13 cellular contexts compared by ENCODE assay signal in genomic region chr11:36312593-36312990, GRCh38. TPM values are rescaled to one million over a fixed set of nuclear protein-coding genes. Genes with fewer than 3 reads are reported as not detected.
DNase-seq lines count a peak whose midpoint lies in the region; ATAC-seq, FAIRE-seq and TF ChIP-seq lines count a peak whose summit lies in the region.
"Had no signal": no experiment of that assay in that cellular context is flagged by ENCODE, and none has a peak within 500 bp of the region (broad histone marks: within the 10 kb centered on the region; RNA-seq: fewer than 3 reads in every experiment).

No MANE protein-coding gene starts in this region.

- H3K4me3 ChIP-seq in Loucy (ENCODE audit: low read length, poor library complexity, severe bottlenecking) = no peak overlapping the region
- H3K4me3 ChIP-seq in astrocyte (ENCODE audit: insufficient read depth, low read depth, low read length) = no peak overlapping the region
- H3K4me3 ChIP-seq in left lung = no peak overlapping the region
- H3K4me3 ChIP-seq: coronary artery, transverse colon had no signal

- intact Hi-C loops in Calu3 (cut with micrococcal nuclease; ENCODE audit: unreplicated experiment) = loop anchor here (5.0 kb wide), 2 partner anchors 35 to 50 kb away; no protein-coding TSS in a partner anchor
- intact Hi-C loops in left lung (cut with DNase I) = no loop called here

- H3K27me3 ChIP-seq in Loucy (ENCODE audit: insufficient read depth, low read length, poor library complexity, severe bottlenecking) (no peaks in the 10 kb centered on the region), astrocyte (ENCODE audit: insufficient read depth, low read length) (no peaks in the 10 kb centered on the region), left lung (no peaks in the 10 kb centered on the region)
- H3K27me3 ChIP-seq: transverse colon had no signal

- no peaks in the 10 kb centered on the region for H3K9me2 ChIP-seq in Loucy (replicated peaks; ENCODE audit: low read depth, low read length)

- no peak overlapping the region for H3K4me3 Mint-ChIP-seq in Calu3 (ENCODE audit: low read depth, unreplicated experiment)
- no peak overlapping the region for H3K4me3 Mint-ChIP-seq in astrocyte (ENCODE audit: unreplicated experiment)

- DNase-seq in Calu3 (peak; percentile 22), astrocyte (ENCODE audit: low read depth) (peak; percentile 88), left lung (no peak), amygdala (lab: John Stamatoyannopoulos, UW) (no peak), cerebellar nuclear complex (lab: John Stamatoyannopoulos, UW) (no peak), Kasumi-1 (lab: John Stamatoyannopoulos, UW) (no peak)
- DNase-seq: activated CD4-positive, CD25-positive, alpha-beta regulatory T cell; transverse colon had no signal

- ATAC-seq in left lung (peak; percentile 47), HG03135 (IDR thresholded peaks at IDR 0.05; ENCODE audit: unreplicated experiment) (no peak)
- ATAC-seq: Panc1 had no signal

- H3K36me3 ChIP-seq in Loucy (ENCODE audit: insufficient read depth, low read length) (no peaks in the 10 kb centered on the region), astrocyte (ENCODE audit: insufficient read depth, low read length) (no peaks in the 10 kb centered on the region), left lung (no peaks in the 10 kb centered on the region)
- H3K36me3 ChIP-seq: transverse colon had no signal

- H3K27me3 Mint-ChIP-seq in Calu3 (ENCODE audit: unreplicated experiment) (peaks cover 32% of the 10 kb centered on the region), astrocyte (ENCODE audit: low read depth, unreplicated experiment) (peaks cover 26% of the 10 kb centered on the region)

- no peaks in the 10 kb centered on the region for H3F3A ChIP-seq in Loucy (ENCODE audit: low read depth)

- FAIRE-seq in astrocyte (lab: Jason Lieb, UNC) = peak; percentile 56
- FAIRE-seq: GM19239 had no signal

- H2AFZ ChIP-seq in Loucy (ENCODE audit: low read length) (no peak overlapping the region), astrocyte (ENCODE audit: low read depth, low read length) (no peak overlapping the region)

- no peaks in the 10 kb centered on the region for H4K20me1 ChIP-seq in Loucy (ENCODE audit: insufficient read depth, low read length, poor library complexity, severe bottlenecking)
- no peaks in the 10 kb centered on the region for H4K20me1 ChIP-seq in astrocyte (ENCODE audit: insufficient read depth, low read length)

- H3K4me2 ChIP-seq in Loucy (ENCODE audit: low read depth, low read length, poor library complexity, severe bottlenecking) (peak overlapping the region; percentile 0), astrocyte (ENCODE audit: low read length) (peak overlapping the region; percentile 53)

- H3K4me1 Mint-ChIP-seq in Calu3 (ENCODE audit: low read depth, unreplicated experiment) (peaks cover 46% of the 10 kb centered on the region), astrocyte (ENCODE audit: low read depth, unreplicated experiment) (peaks cover 29% of the 10 kb centered on the region)

- H3K27ac ChIP-seq in astrocyte (ENCODE audit: low read depth, low read length) (peak overlapping the region; percentile 5), left lung (no peak overlapping the region)
- H3K27ac ChIP-seq: coronary artery, transverse colon had no signal

- no peak for TF ChIP-seq CTCF in Calu3 (IDR thresholded peaks at IDR 0.05; ENCODE audit: unreplicated experiment)
- no peak for TF ChIP-seq CTCF in Loucy (conservative IDR thresholded peaks at IDR 0.05; ENCODE audit: low read length)
- TF ChIP-seq CTCF in astrocyte (IDR thresholded peaks at IDR 0.05; ENCODE audit: insufficient read depth, low read depth, low read length) = no peak
- no peak for TF ChIP-seq CTCF in left lung (IDR thresholded peaks at IDR 0.05)

- no TSS peak for BruUV-seq in Calu3 (replicated peaks; lab: Mats Ljungman, UMichigan)

- no peaks in the 10 kb centered on the region for H3K9me3 ChIP-seq in Loucy (ENCODE audit: insufficient read depth, low read depth, low read length)
- H3K9me3 ChIP-seq in astrocyte (ENCODE audit: insufficient read depth, low read depth, low read length) = no peaks in the 10 kb centered on the region
- H3K9me3 ChIP-seq in left lung = no peaks in the 10 kb centered on the region
- H3K9me3 ChIP-seq: transverse colon had no signal

- no peak overlapping the region for H3K27ac Mint-ChIP-seq in Calu3 (ENCODE audit: unreplicated experiment)
- H3K27ac Mint-ChIP-seq in astrocyte (ENCODE audit: unreplicated experiment) = no peak overlapping the region

- H3K4me1 ChIP-seq in Loucy (ENCODE audit: insufficient read depth, low read length, poor library complexity, severe bottlenecking) = peaks cover 33% of the 10 kb centered on the region
- peaks cover 16% of the 10 kb centered on the region for H3K4me1 ChIP-seq in astrocyte (ENCODE audit: insufficient read depth, low read length)
- H3K4me1 ChIP-seq in left lung = no peaks in the 10 kb centered on the region

- H3K9ac ChIP-seq in Loucy (ENCODE audit: low read depth, low read length, poor library complexity, severe bottlenecking) (no peak overlapping the region), astrocyte (ENCODE audit: low read length) (no peak overlapping the region)

- H3K9me3 Mint-ChIP-seq in Calu3 (ENCODE audit: low read depth, unreplicated experiment) (no peaks in the 10 kb centered on the region), astrocyte (ENCODE audit: unreplicated experiment) (no peaks in the 10 kb centered on the region)

- H3K79me2 ChIP-seq in Loucy (ENCODE audit: insufficient read depth, low read length) (no peaks in the 10 kb centered on the region), astrocyte (ENCODE audit: insufficient read depth, low read length) (no peaks in the 10 kb centered on the region)

- H3K36me3 Mint-ChIP-seq in Calu3 (ENCODE audit: insufficient read depth, unreplicated experiment) (no peaks in the 10 kb centered on the region), astrocyte (ENCODE audit: low read depth, unreplicated experiment) (no peaks in the 10 kb centered on the region)

- CTCF ChIA-PET in Calu3 (lab: Charles Lee) = interaction anchor here (1.2 to 1.5 kb wide), 2 partner anchors 8 to 166 kb away, joined by 3 read pairs; no protein-coding TSS in a partner anchor

RNA-seq across cellular contexts. Expression of gene PRR5L, which starts 16.5 kb away (rescaled TPM):
- total RNA-seq in Calu3 (2022) (1.2 and 5.2 TPM in 2 replicates), astrocyte (55.6 and 56.0 TPM in 2 replicates), left lung (10 to 100 TPM; 22.2 to 27.0 TPM)

RNA-seq across cellular contexts. Expression of gene COMMD9, which starts 23.4 kb away (rescaled TPM):
- total RNA-seq in Calu3 (2022) (40.7 and 44.1 TPM in 2 replicates), astrocyte (77.6 and 78.4 TPM in 2 replicates), left lung (10 to 100 TPM; 76.0 to 87.2 TPM)

Comparison
In these comparisons a context has a peak if more than half of its experiments do, and no peak if none do; other contexts are left out.
1. DNase-seq: peak in Calu3 (single experiment) and astrocyte (single experiment); none in left lung (0 of 2), amygdala (0 of 56), cerebellar nuclear complex (0 of 2) and Kasumi-1 (0 of 2).